Comparison of ENCODE assay signal across 8 cellular contexts in genomic region chr3:15065550-15066007, GRCh38. TPM values are rescaled to one million over a fixed set of nuclear protein-coding genes. Genes with fewer than 3 reads are reported as not detected.
A peak's percentile ranks its signal among the peaks of the same experiment; 100 is the strongest.
DNase-seq lines count a peak whose midpoint lies in the region; ATAC-seq, FAIRE-seq and TF ChIP-seq lines count a peak whose summit lies in the region.

No MANE protein-coding gene starts in this region.

- no peak for ATAC-seq in GM18909 (IDR thresholded peaks at IDR 0.05; ENCODE audit: poor library complexity, unreplicated experiment)
- ATAC-seq in GM19328 (IDR thresholded peaks at IDR 0.05; ENCODE audit: unreplicated experiment): no peak

- peaks cover 13% of the 10 kb centered on the region for H3K4me1 ChIP-seq in HUES6 (ENCODE audit: control insufficient read depth, insufficient read depth, low read length)
- H3K4me1 ChIP-seq in muscle layer of duodenum (ENCODE audit: control insufficient read depth in 1 of 2, insufficient read depth in 2 of 2, low read length in 2 of 2): peaks cover 11 to 16% of the 10 kb centered on the region in 2 donors

- peak overlapping the region; percentile 95 for H3K4me3 ChIP-seq in AG04449 (ENCODE audit: low read depth, low read length)
- peak overlapping the region; percentile 87 for H3K4me3 ChIP-seq in HUES6 (ENCODE audit: low read depth, low read length)
- H3K4me3 ChIP-seq in bronchial epithelial cell (ENCODE audit: low read depth, low read length): peak overlapping the region; percentile 97
- H3K4me3 ChIP-seq in muscle layer of duodenum (ENCODE audit: low read depth in 1 of 2, low read length in 2 of 2): peak overlapping the region; percentile 86 to 94

- POLR2A ChIA-PET in AG04449 (lab: Yijun Ruan, JAX): interaction anchor here (0.7 to 1.2 kb wide), 2 partner anchors 34 to 540 kb away, joined by 3 read pairs; partner anchors contain the start of gene RBSN

- H3K9ac ChIP-seq in HUES6 (ENCODE audit: low read length): peak overlapping the region; percentile 98

- H3K27ac ChIP-seq in HUES6 (ENCODE audit: low read depth, low read length) (no peak overlapping the region), muscle layer of duodenum (ENCODE audit: low read length) (peak overlapping the region; percentile 67)

- no peak for FAIRE-seq in bronchial epithelial cell (lab: Jason Lieb, UNC)

- TF ChIP-seq CTCF in AG04449 (IDR thresholded peaks at IDR 0.05; ENCODE audit: insufficient read depth, low read length, missing control alignments) (no peak), bronchial epithelial cell (IDR thresholded peaks at IDR 0.05; ENCODE audit: insufficient read depth, low read length, severe bottlenecking) (no peak)

- H3K9me3 ChIP-seq in HUES6 (ENCODE audit: control insufficient read depth, insufficient read depth, low read depth, low read length) (no peaks in the 10 kb centered on the region; the same call in 1 of the 2 replicates), muscle layer of duodenum (ENCODE audit: control insufficient read depth in 1 of 2, low read length in 2 of 2) (no peaks in the 10 kb centered on the region)

- H3K36me3 ChIP-seq in HUES6 (ENCODE audit: control insufficient read depth, insufficient read depth, low read length) (peaks cover 6% of the 10 kb centered on the region), bronchial epithelial cell (ENCODE audit: control insufficient read depth, insufficient read depth, low read length) (no peaks in the 10 kb centered on the region), muscle layer of duodenum (ENCODE audit: control insufficient read depth in 1 of 2, insufficient read depth in 2 of 2, low read length in 2 of 2) (peaks cover 0 to 8% of the 10 kb centered on the region in 2 donors)

- no peaks in the 10 kb centered on the region for H3K27me3 ChIP-seq in HUES6 (ENCODE audit: control insufficient read depth, insufficient read depth, low read length)
- H3K27me3 ChIP-seq in bronchial epithelial cell (ENCODE audit: control insufficient read depth, insufficient read depth, low read length): no peaks in the 10 kb centered on the region
- H3K27me3 ChIP-seq in muscle layer of duodenum (ENCODE audit: low read depth, low read length): no peaks in the 10 kb centered on the region

- CTCF ChIA-PET in AG04449 (lab: Yijun Ruan, JAX): interaction anchor here (0.8 to 2.4 kb wide), 3 partner anchors 14 to 138 kb away, joined by 4 to 7 read pairs (median 5); no protein-coding TSS in a partner anchor

- DNase-seq in AG04449 (ENCODE audit: low read depth, low spot score): no peak
- no peak for DNase-seq in bronchial epithelial cell (ENCODE audit: low read depth)
- no peak for DNase-seq in SK-N-DZ (ENCODE audit: low spot score)
- DNase-seq in NCI-H82 treated with DMSO at 0.1 percent for 48 hours (lab: John Stamatoyannopoulos, UW; ENCODE audit: unreplicated experiment): no peak

RNA-seq across cellular contexts. Expression of gene MRPS25, which starts 0.5 kb away (rescaled TPM):
- total RNA-seq in bronchial epithelial cell: 11.1 and 19.3 TPM in 2 replicates
- 68.5 and 74.3 TPM in 2 replicates for polyA plus RNA-seq in SK-N-DZ (2014; cell fraction: cytosol; rRNA removed)
- 130 and 216 TPM in 2 replicates for polyA plus RNA-seq in SK-N-DZ (2014; cell fraction: nucleus; rRNA removed)

RNA-seq across cellular contexts. Expression of gene RBSN, which starts 33.4 kb away (rescaled TPM):
- 31.5 and 32.9 TPM in 2 replicates for total RNA-seq in bronchial epithelial cell
- polyA plus RNA-seq in SK-N-DZ (2014; cell fraction: cytosol; rRNA removed): 14.9 and 17.9 TPM in 2 replicates
- 8.8 and 13.7 TPM in 2 replicates for polyA plus RNA-seq in SK-N-DZ (2014; cell fraction: nucleus; rRNA removed)
